In genomic region chr17:41186872-41187271, GRCh38 we compare ENCODE assay signal across 25 cellular contexts. TPM values are rescaled to one million over a fixed set of nuclear protein-coding genes. Genes with fewer than 3 reads are reported as not detected.
"Had no signal": no experiment of that assay in that cellular context is flagged by ENCODE, and none has a peak within 500 bp of the region (broad histone marks: within the 10 kb centered on the region; RNA-seq: fewer than 3 reads in every experiment).

No MANE protein-coding gene starts in this region.

- ATAC-seq: effector memory CD8-positive, alpha-beta T cell; gastrocnemius medialis; heart right ventricle; naive thymus-derived CD8-positive, alpha-beta T cell; stimulated activated naive CD8-positive, alpha-beta T cell treated with anti-CD3 and anti-CD28 coated beads, Interleukin-15, Interleukin-2, amounts not matched to agents 100 U/mL and 50 U/mL, for 24 hours had no signal

- H3K27ac Mint-ChIP-seq: dendritic cell treated with granulocyte-macrophage colony-stimulating factor and Interleukin-4, amounts not matched to agents 40 ng/mL and 50 ng/mL, for 4 days; effector memory CD8-positive, alpha-beta T cell; naive thymus-derived CD8-positive, alpha-beta T cell had no signal

- H3K4me3 Mint-ChIP-seq: dendritic cell treated with granulocyte-macrophage colony-stimulating factor and Interleukin-4, amounts not matched to agents 40 ng/mL and 50 ng/mL, for 4 days; effector memory CD8-positive, alpha-beta T cell; naive thymus-derived CD8-positive, alpha-beta T cell had no signal

- H3K4me3 ChIP-seq: esophagus muscularis mucosa, gastrocnemius medialis, heart right ventricle, right atrium auricular region, sigmoid colon, smooth muscle cell, suprapubic skin, tibial artery, upper lobe of left lung had no signal

- DNase-seq: effector memory CD8-positive, alpha-beta T cell; gastrocnemius medialis; heart right ventricle; hypothalamus; kidney glomerular epithelial cell; mesendoderm; naive thymus-derived CD8-positive, alpha-beta T cell; sigmoid colon; stimulated activated CD4-positive, alpha-beta T cell treated with anti-CD3 and anti-CD28 coated beads, Interleukin-2, amount 100 ng/mL, for 48 hours; stimulated activated naive CD8-positive, alpha-beta T cell treated with anti-CD3 and anti-CD28 coated beads, Interleukin-15, Interleukin-2, amounts not matched to agents 100 U/mL and 50 U/mL, for 24 hours; tibial artery had no signal

- FAIRE-seq: islet of Langerhans had no signal

- H3K4me1 ChIP-seq: esophagus muscularis mucosa, gastrocnemius medialis, heart right ventricle, right atrium auricular region, sigmoid colon, suprapubic skin, tibial artery, upper lobe of left lung had no signal

- H3K36me3 ChIP-seq: esophagus muscularis mucosa, gastrocnemius medialis, heart right ventricle, right atrium auricular region, sigmoid colon, suprapubic skin, tibial artery, upper lobe of left lung had no signal

- H3K9me3 ChIP-seq: esophagus muscularis mucosa, gastrocnemius medialis, right atrium auricular region, sigmoid colon, suprapubic skin, tibial artery, upper lobe of left lung had no signal

- H3K36me3 Mint-ChIP-seq: naive thymus-derived CD8-positive, alpha-beta T cell had no signal

- H3K27ac ChIP-seq: epithelial cell of prostate, esophagus muscularis mucosa, gastrocnemius medialis, heart right ventricle, right atrium auricular region, sigmoid colon, suprapubic skin, tibial artery, upper lobe of left lung had no signal

- H3K9me3 Mint-ChIP-seq: dendritic cell treated with granulocyte-macrophage colony-stimulating factor and Interleukin-4, amounts not matched to agents 40 ng/mL and 50 ng/mL, for 4 days; effector memory CD8-positive, alpha-beta T cell had no signal

RNA-seq across cellular contexts. Expression of gene KRTAP4-1, which starts 2.2 kb away (rescaled TPM):
- total RNA-seq: esophagus muscularis mucosa; fibroblast of villous mesenchyme; gastrocnemius medialis; heart right ventricle; liver; lung microvascular endothelial cell; naive thymus-derived CD8-positive, alpha-beta T cell; osteocyte; posterior vena cava; right atrium auricular region; sigmoid colon; smooth muscle cell; upper lobe of left lung had no signal
- polyA plus RNA-seq: heart right ventricle; liver; naive thymus-derived CD8-positive, alpha-beta T cell; neural cell; smooth muscle cell had no signal

RNA-seq across cellular contexts. Expression of gene KRTAP9-1, which starts 2.8 kb away (rescaled TPM):
- total RNA-seq: esophagus muscularis mucosa; fibroblast of villous mesenchyme; gastrocnemius medialis; heart right ventricle; liver; lung microvascular endothelial cell; naive thymus-derived CD8-positive, alpha-beta T cell; osteocyte; posterior vena cava; right atrium auricular region; sigmoid colon; smooth muscle cell; upper lobe of left lung had no signal
- polyA plus RNA-seq: heart right ventricle; liver; naive thymus-derived CD8-positive, alpha-beta T cell; neural cell; sigmoid colon; smooth muscle cell had no signal

RNA-seq across cellular contexts. Expression of gene KRTAP4-2, which starts 8.9 kb away (rescaled TPM):
- total RNA-seq: esophagus muscularis mucosa; fibroblast of villous mesenchyme; gastrocnemius medialis; heart right ventricle; liver; lung microvascular endothelial cell; naive thymus-derived CD8-positive, alpha-beta T cell; osteocyte; posterior vena cava; right atrium auricular region; sigmoid colon; smooth muscle cell; upper lobe of left lung had no signal
- polyA plus RNA-seq: heart right ventricle; liver; naive thymus-derived CD8-positive, alpha-beta T cell; neural cell; sigmoid colon; smooth muscle cell had no signal

RNA-seq across cellular contexts. Expression of gene KRTAP4-3, which starts 18.9 kb away (rescaled TPM):
- total RNA-seq: esophagus muscularis mucosa; fibroblast of villous mesenchyme; gastrocnemius medialis; heart right ventricle; liver; lung microvascular endothelial cell; naive thymus-derived CD8-positive, alpha-beta T cell; osteocyte; posterior vena cava; right atrium auricular region; sigmoid colon; smooth muscle cell; upper lobe of left lung had no signal
- polyA plus RNA-seq: heart right ventricle; liver; naive thymus-derived CD8-positive, alpha-beta T cell; neural cell; sigmoid colon; smooth muscle cell had no signal

RNA-seq across cellular contexts. Expression of gene KRTAP4-4, which starts 26.3 kb away (rescaled TPM):
- total RNA-seq: esophagus muscularis mucosa; fibroblast of villous mesenchyme; gastrocnemius medialis; heart right ventricle; liver; lung microvascular endothelial cell; naive thymus-derived CD8-positive, alpha-beta T cell; osteocyte; posterior vena cava; right atrium auricular region; sigmoid colon; smooth muscle cell; upper lobe of left lung had no signal
- polyA plus RNA-seq: heart right ventricle; liver; naive thymus-derived CD8-positive, alpha-beta T cell; neural cell; sigmoid colon; smooth muscle cell had no signal
